8 cellular contexts compared by ENCODE assay signal in the genomic region with DNA sequence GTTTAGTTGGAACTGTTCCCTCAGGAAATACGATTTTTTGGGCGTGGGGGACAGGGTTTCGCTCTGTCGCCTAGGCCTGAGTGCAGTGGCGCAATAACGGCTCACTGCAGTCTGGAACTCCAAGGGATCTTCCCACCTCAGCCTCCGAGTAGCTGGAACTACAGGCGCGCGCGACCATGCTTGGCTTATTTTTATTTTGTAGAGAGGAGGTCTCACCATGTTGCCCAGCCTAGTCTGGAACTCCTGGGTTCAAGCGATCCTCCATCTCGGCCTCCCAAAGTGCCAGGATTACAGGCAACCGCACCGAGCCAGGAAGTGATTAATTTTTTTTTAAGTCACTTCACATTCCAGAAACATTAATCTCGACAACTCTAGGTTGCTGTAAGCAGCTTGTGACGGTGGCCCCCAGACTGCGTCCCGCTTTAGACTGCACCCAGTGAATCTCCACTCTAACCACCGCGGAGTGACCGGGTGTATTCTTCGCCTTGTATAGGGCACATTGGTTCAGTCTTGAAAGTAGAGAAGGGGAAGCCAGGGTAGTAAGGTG. TPM values are rescaled to one million over a fixed set of nuclear protein-coding genes. Genes with fewer than 3 reads are reported as not detected.
DNase-seq lines count a peak whose midpoint lies in the region; ATAC-seq and TF ChIP-seq lines count a peak whose summit lies in the region.

No MANE protein-coding gene starts in this region.

- no peaks in the 10 kb centered on the region for H3K9me2 ChIP-seq in MM.1S (replicated peaks; ENCODE audit: insufficient read depth, low read length)

- intact Hi-C loops in Caco-2 (cut with micrococcal nuclease; ENCODE audit: unreplicated experiment), result loop anchor here (1.0 to 5.0 kb wide), 7 partner anchors 17 to 357 kb away; a partner anchor contains a TSS

- peak overlapping the region; percentile 78 for H3K9ac ChIP-seq in MM.1S (ENCODE audit: low read length)
- peak overlapping the region; percentile 87 to 89 for H3K9ac ChIP-seq in stomach smooth muscle (ENCODE audit: low read length in 2 of 2)

- H3K36me3 Mint-ChIP-seq in Caco-2 (ENCODE audit: insufficient read depth, unreplicated experiment) (peaks cover 9% of the 10 kb centered on the region), brain (peaks cover under 1% of the 10 kb centered on the region)

- no peaks in the 10 kb centered on the region for H3K4me1 ChIP-seq in Caco-2
- peaks cover 7% of the 10 kb centered on the region for H3K4me1 ChIP-seq in MM.1S (ENCODE audit: low read length)
- H3K4me1 ChIP-seq in stomach smooth muscle (ENCODE audit: control insufficient read depth, insufficient read depth, low read length), result peaks cover 6% of the 10 kb centered on the region

- no peak for ATAC-seq in GM18907 (IDR thresholded peaks at IDR 0.05; ENCODE audit: unreplicated experiment)

- peak overlapping the region; percentile 59 for H3K4me2 ChIP-seq in MM.1S (ENCODE audit: low read depth, low read length)

- peak overlapping the region; percentile 61 for H2AFZ ChIP-seq in MM.1S (ENCODE audit: low read length)

- peaks cover 7% of the 10 kb centered on the region for H3K9me3 ChIP-seq in Caco-2
- H3K9me3 ChIP-seq in MM.1S (replicated peaks; ENCODE audit: insufficient read depth, low read length), result no peaks in the 10 kb centered on the region
- peaks cover 0 to 3% of the 10 kb centered on the region in 2 donors for H3K9me3 ChIP-seq in stomach smooth muscle (ENCODE audit: control insufficient read depth in 2 of 2, low read length in 2 of 2)

- DNase-seq in Caco-2, result peak in 1 of 2 experiments; percentile 12
- DNase-seq in MM.1S, result peak; percentile 6
- DNase-seq in kidney epithelial cell (ENCODE audit: low read depth), result no peak
- DNase-seq in SKM-1 treated with dmso at 0.1 percent for 144 hours (lab: John Stamatoyannopoulos, UW; ENCODE audit: unreplicated experiment), result no peak
- no peak for DNase-seq in G401 (ENCODE audit: low spot score)

- H4K20me1 ChIP-seq in MM.1S (ENCODE audit: insufficient read depth, low read length), result no peaks in the 10 kb centered on the region

- H3K79me2 ChIP-seq in MM.1S (ENCODE audit: low read length), result peaks cover 39% of the 10 kb centered on the region

- POLR2A ChIA-PET in Caco-2 (lab: Charles Lee), result interaction anchor here (1.0 kb wide), 2 partner anchors 117 to 292 kb away, joined by 3 read pairs; a partner anchor contains a TSS

- in situ Hi-C loops in G401 (cut with HindIII; ENCODE audit: low sequenced_read_pairs), result no loop called here

- H3K27ac ChIP-seq in MM.1S (ENCODE audit: low read length) (peak overlapping the region; percentile 85), stomach smooth muscle (ENCODE audit: low read length) (peak overlapping the region; percentile 87)

- CTCF ChIA-PET in Caco-2 (lab: Charles Lee), result interaction anchor here (0.5 to 1.5 kb wide), 4 partner anchors 15 to 118 kb away, joined by 3 to 15 read pairs (median 4); a partner anchor contains a TSS

- H3K4me1 Mint-ChIP-seq in Caco-2 (ENCODE audit: low read depth, unreplicated experiment), result no peaks in the 10 kb centered on the region
- H3K4me1 Mint-ChIP-seq in brain, result peaks cover 23% of the 10 kb centered on the region

- H3K36me3 ChIP-seq in Caco-2 (ENCODE audit: control insufficient read depth, insufficient read depth, low read length) (no peaks in the 10 kb centered on the region), MM.1S (replicated peaks; ENCODE audit: insufficient read depth, low read length) (no peaks in the 10 kb centered on the region), kidney epithelial cell (ENCODE audit: control insufficient read depth, insufficient read depth, low read length) (no peaks in the 10 kb centered on the region), stomach smooth muscle (ENCODE audit: control insufficient read depth in 2 of 2, insufficient read depth in 2 of 2, low read length in 2 of 2) (no peaks in the 10 kb centered on the region)

- H3K27ac Mint-ChIP-seq in Caco-2 (ENCODE audit: unreplicated experiment), result peak overlapping the region; percentile 96
- H3K27ac Mint-ChIP-seq in brain, result peak overlapping the region in 1 of 5 experiments; percentile 97

- H3K27me3 Mint-ChIP-seq in Caco-2 (ENCODE audit: insufficient read depth, unreplicated experiment) (no peaks in the 10 kb centered on the region), brain (peaks cover 7% of the 10 kb centered on the region)

- H3K27me3 ChIP-seq in Caco-2 (replicated peaks; ENCODE audit: control insufficient read depth, insufficient read depth, low read length) (no peaks in the 10 kb centered on the region), MM.1S (replicated peaks; ENCODE audit: insufficient read depth, low read length) (no peaks in the 10 kb centered on the region), kidney epithelial cell (ENCODE audit: control insufficient read depth, insufficient read depth, low read length) (no peaks in the 10 kb centered on the region), stomach smooth muscle (ENCODE audit: control insufficient read depth in 1 of 2, insufficient read depth in 2 of 2, low read length in 2 of 2) (no peaks in the 10 kb centered on the region)

- TF ChIP-seq CTCF in Caco-2 (IDR thresholded peaks at IDR 0.05; ENCODE audit: insufficient read depth in 1 of 2, low read depth in 1 of 2, low read length in 1 of 2, severe bottlenecking in 1 of 2, unreplicated experiment in 1 of 2), result no peak
- TF ChIP-seq CTCF in MM.1S (IDR thresholded peaks at IDR 0.05; ENCODE audit: low read length), result no peak
- TF ChIP-seq CTCF in brain (conservative IDR thresholded peaks at IDR 0.05), result no peak
- TF ChIP-seq CTCF in kidney epithelial cell (IDR thresholded peaks at IDR 0.05; ENCODE audit: insufficient read depth, low read length, poor library complexity, severe bottlenecking), result no peak

- H3K4me3 Mint-ChIP-seq in Caco-2 (ENCODE audit: unreplicated experiment) (peak overlapping the region; percentile 86), brain (peak overlapping the region; percentile 87 to 96 (median 93))

- TSS peak; percentile 90 for BruUV-seq in Caco-2 (replicated peaks; lab: Mats Ljungman, UMichigan)

- H3K9me3 Mint-ChIP-seq in Caco-2 (ENCODE audit: unreplicated experiment), result peaks cover 20% of the 10 kb centered on the region
- H3K9me3 Mint-ChIP-seq in brain, result peaks cover 7 to 31% (median 21%) of the 10 kb centered on the region in 5 experiments

- H3F3A ChIP-seq in MM.1S (ENCODE audit: insufficient read depth, low read length), result peaks cover 7% of the 10 kb centered on the region; the same call in 1 of the 2 replicates

- H3K4me3 ChIP-seq in Caco-2 (ENCODE audit: low read depth, low read length) (peak overlapping the region; percentile 66), MM.1S (ENCODE audit: low read length) (peak overlapping the region; percentile 76), kidney epithelial cell (ENCODE audit: low read depth, low read length) (peak overlapping the region; percentile 96), stomach smooth muscle (ENCODE audit: low read length in 2 of 2) (peak overlapping the region; percentile 88)

RNA-seq across cellular contexts. Expression of a gene that starts 0.8 kb away (rescaled TPM):
- total RNA-seq in Caco-2 (2022), result 31.4 and 38.4 TPM in 2 replicates
- 4.5 TPM for polyA plus RNA-seq in brain (ENCODE audit: insufficient read depth, low read depth, low replicate concordance)
- 9.2 and 9.4 TPM in 2 replicates for total RNA-seq in kidney epithelial cell
- total RNA-seq in G401 (2014; rRNA removed; shearing (Covaris generic)), result 24.2 and 32.8 TPM in 2 replicates
